20 cellular contexts compared by ENCODE assay signal in the genomic region with DNA sequence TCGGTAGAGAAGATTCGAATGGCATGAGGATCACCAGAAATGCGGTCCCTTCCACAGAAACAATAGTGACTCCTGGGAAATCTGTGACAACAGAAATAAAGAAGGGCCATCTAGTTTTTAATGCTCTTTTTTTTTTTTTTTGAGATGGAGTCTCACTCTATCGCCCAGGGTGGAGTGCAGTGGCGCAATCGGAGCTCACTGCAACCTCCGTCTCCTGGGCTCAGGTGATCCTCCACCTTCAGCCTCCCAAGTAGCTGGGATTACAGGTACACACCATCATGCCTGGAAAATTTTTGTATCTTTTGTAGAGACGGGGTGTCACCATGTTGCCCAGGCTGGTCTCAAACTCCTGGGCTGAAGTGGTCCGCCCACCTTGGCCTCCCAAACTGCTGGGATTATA. TPM values are rescaled to one million over a fixed set of nuclear protein-coding genes. Genes with fewer than 3 reads are reported as not detected.
DNase-seq lines count a peak whose midpoint lies in the region; ATAC-seq and TF ChIP-seq lines count a peak whose summit lies in the region.
"Had no signal": no experiment of that assay in that cellular context is flagged by ENCODE, and none has a peak within 500 bp of the region (broad histone marks: within the 10 kb centered on the region; RNA-seq: fewer than 3 reads in every experiment).

No MANE protein-coding gene starts in this region.

- peak overlapping the region; percentile 24 for H2BK12ac ChIP-seq in trophoblast cell (ENCODE audit: low read length)

- no TSS peak for BruUV-seq in Caco-2 (replicated peaks; lab: Mats Ljungman, UMichigan)

- H3K79me1 ChIP-seq in trophoblast cell (ENCODE audit: low read length): no peaks in the 10 kb centered on the region

- H4K12ac ChIP-seq in trophoblast cell (ENCODE audit: low read depth, low read length): no peak overlapping the region

- no peak overlapping the region for H3K4ac ChIP-seq in trophoblast cell (ENCODE audit: low read depth, low read length)

- CTCF ChIA-PET in Caco-2 (lab: Charles Lee): no interaction called here

- H3K36me3 Mint-ChIP-seq in Caco-2 (ENCODE audit: insufficient read depth, unreplicated experiment) (peaks cover 36% of the 10 kb centered on the region), neural crest cell (ENCODE audit: low read depth) (peaks cover 2% of the 10 kb centered on the region)
- H3K36me3 Mint-ChIP-seq: CD4-positive, CD25-positive, alpha-beta regulatory T cell; CD8-positive, alpha-beta T cell had no signal

- peaks cover 25% of the 10 kb centered on the region for H3K4me1 ChIP-seq in Caco-2
- H3K4me1 ChIP-seq in KMS-11 (ENCODE audit: low read depth, poor library complexity, severe bottlenecking): peaks cover 59% of the 10 kb centered on the region
- H3K4me1 ChIP-seq in trophoblast cell (ENCODE audit: control insufficient read depth in 1 of 2, insufficient read depth in 2 of 2, low read length in 2 of 2): peaks cover 12 to 14% of the 10 kb centered on the region in 2 experiments
- H3K4me1 ChIP-seq in tibial nerve: peaks cover 0 to 68% (median 12%) of the 10 kb centered on the region in 4 donors

- H2BK5ac ChIP-seq in trophoblast cell (ENCODE audit: low read depth, low read length, poor library complexity): peak overlapping the region; percentile 60

- peak overlapping the region; percentile 88 for H3K27ac Mint-ChIP-seq in Caco-2 (ENCODE audit: unreplicated experiment)
- H3K27ac Mint-ChIP-seq in neural crest cell (ENCODE audit: unreplicated experiment): peak overlapping the region; percentile 72
- H3K27ac Mint-ChIP-seq: CD4-positive, CD25-positive, alpha-beta regulatory T cell; CD8-positive, alpha-beta T cell had no signal

- no peak overlapping the region for H2BK120ac ChIP-seq in trophoblast cell (ENCODE audit: insufficient read depth, low read length, poor library complexity)

- H3K4me3 ChIP-seq in Caco-2 (ENCODE audit: low read depth, low read length): no peak overlapping the region
- H3K4me3 ChIP-seq in KMS-11 (IDR thresholded peaks at IDR 0.05; ENCODE audit: insufficient read depth, low read depth, low read length): no peak overlapping the region
- H3K4me3 ChIP-seq in trophoblast cell (ENCODE audit: low read depth, low read length): no peak overlapping the region
- no peak overlapping the region for H3K4me3 ChIP-seq in tibial nerve
- H3K4me3 ChIP-seq: GM12878, GM23248 had no signal

- H3K9me3 Mint-ChIP-seq in Caco-2 (ENCODE audit: unreplicated experiment) (no peaks in the 10 kb centered on the region), neural crest cell (no peaks in the 10 kb centered on the region)
- H3K9me3 Mint-ChIP-seq: CD8-positive, alpha-beta T cell had no signal

- peak overlapping the region; percentile 34 for H3K4me3 Mint-ChIP-seq in Caco-2 (ENCODE audit: unreplicated experiment)
- H3K4me3 Mint-ChIP-seq in neural crest cell: peak overlapping the region; percentile 41
- H3K4me3 Mint-ChIP-seq: CD4-positive, CD25-positive, alpha-beta regulatory T cell; CD8-positive, alpha-beta T cell had no signal

- H4K8ac ChIP-seq in trophoblast cell (ENCODE audit: low read depth, low read length): no peak overlapping the region

- no peaks in the 10 kb centered on the region for H3K79me2 ChIP-seq in KMS-11 (ENCODE audit: insufficient read depth, low read depth)
- H3K79me2 ChIP-seq in trophoblast cell (ENCODE audit: control insufficient read depth, insufficient read depth, low read length, poor library complexity): no peaks in the 10 kb centered on the region

- H3K18ac ChIP-seq in trophoblast cell (ENCODE audit: low read length): no peak overlapping the region

- no peak for TF ChIP-seq CTCF in Caco-2 (IDR thresholded peaks at IDR 0.05; ENCODE audit: insufficient read depth in 1 of 2, low read depth in 1 of 2, low read length in 1 of 2, severe bottlenecking in 1 of 2, unreplicated experiment in 1 of 2)
- no peak for TF ChIP-seq CTCF in KMS-11 (conservative IDR thresholded peaks at IDR 0.05; ENCODE audit: low read depth, low read length)
- TF ChIP-seq CTCF in neural crest cell (conservative IDR thresholded peaks at IDR 0.05): no peak
- no peak for TF ChIP-seq CTCF in tibial nerve (IDR thresholded peaks at IDR 0.05)

- no peak for TF ChIP-seq EP300 in tibial nerve (IDR thresholded peaks at IDR 0.05)

- TF ChIP-seq POLR2A in tibial nerve (IDR thresholded peaks at IDR 0.05): no peak

- H3K23ac ChIP-seq in trophoblast cell (ENCODE audit: low read length): no peak overlapping the region

- H3K4me1 Mint-ChIP-seq in Caco-2 (ENCODE audit: low read depth, unreplicated experiment): peaks cover 34% of the 10 kb centered on the region
- peaks cover 39% of the 10 kb centered on the region for H3K4me1 Mint-ChIP-seq in neural crest cell

- H3K27ac ChIP-seq in KMS-11: peak overlapping the region; percentile 86
- H3K27ac ChIP-seq in trophoblast cell (ENCODE audit: low read depth, low read length): peak overlapping the region; percentile 48
- H3K27ac ChIP-seq in tibial nerve: peak overlapping the region in 2 of 4 donors; percentile 48 to 54
- H3K27ac ChIP-seq: GM23248 had no signal

- no peak overlapping the region for H2AK5ac ChIP-seq in trophoblast cell (ENCODE audit: low read length)

- H3K36me3 ChIP-seq in Caco-2 (ENCODE audit: control insufficient read depth, insufficient read depth, low read length) (no peaks in the 10 kb centered on the region), KMS-11 (ENCODE audit: insufficient read depth) (no peaks in the 10 kb centered on the region), trophoblast cell (ENCODE audit: control insufficient read depth in 1 of 2, insufficient read depth in 2 of 2, low read length in 2 of 2) (peaks cover 7 to 12% of the 10 kb centered on the region in 2 experiments), tibial nerve (no peaks in the 10 kb centered on the region)

- no peaks in the 10 kb centered on the region for H3K27me3 ChIP-seq in Caco-2 (replicated peaks; ENCODE audit: control insufficient read depth, insufficient read depth, low read length)
- H3K27me3 ChIP-seq in KMS-11 (ENCODE audit: insufficient read depth, low read depth): no peaks in the 10 kb centered on the region
- no peaks in the 10 kb centered on the region for H3K27me3 ChIP-seq in trophoblast cell (ENCODE audit: insufficient read depth, low read length)
- no peaks in the 10 kb centered on the region for H3K27me3 ChIP-seq in tibial nerve

- WGBS in trophoblast cell (ENCODE audit: extremely low coverage, insufficient coverage, insufficient read length): no CpG with 5 or more reads among the region's 9 CpGs
- WGBS in tibial nerve, 2 donors: 67 to 78% methylated on average over 9 of the region's 9 CpGs

- DNase-seq in Caco-2 (no peak), neural crest cell (ENCODE audit: low read depth, low spot score) (no peak), trophoblast cell (peak; percentile 35 to 56), tibial nerve (ENCODE audit: low spot score in 2 of 2) (no peak), T1000 (lab: John Stamatoyannopoulos, UW) (no peak)
- DNase-seq: C1 segment of cervical spinal cord; CD4-positive, CD25-positive, alpha-beta regulatory T cell; CD8-positive, alpha-beta T cell; DMS 273 treated with DMSO at 0.1 percent for 48 hours; DMS79; GDM1; GM23248; H7; HCEC 1CT had no signal

- H3K27me3 Mint-ChIP-seq in Caco-2 (ENCODE audit: insufficient read depth, unreplicated experiment) (no peaks in the 10 kb centered on the region), neural crest cell (ENCODE audit: low read depth) (no peaks in the 10 kb centered on the region)

- intact Hi-C loops in Caco-2 (cut with micrococcal nuclease; ENCODE audit: unreplicated experiment): loop anchor here (1.0 to 5.0 kb wide), 4 partner anchors 41 to 169 kb away; no protein-coding TSS in a partner anchor

- no peak overlapping the region for H3K14ac ChIP-seq in trophoblast cell (ENCODE audit: low read length)

- H3K4me2 ChIP-seq in KMS-11 (peak overlapping the region; percentile 66), trophoblast cell (ENCODE audit: low read length) (peak overlapping the region; percentile 2)

- H3K9me3 ChIP-seq in Caco-2: no peaks in the 10 kb centered on the region
- no peaks in the 10 kb centered on the region for H3K9me3 ChIP-seq in trophoblast cell (ENCODE audit: insufficient read depth, low read depth, low read length)
- no peaks in the 10 kb centered on the region for H3K9me3 ChIP-seq in tibial nerve

- H3K9ac ChIP-seq in KMS-11 (no peak overlapping the region; the same call in 1 of the 2 replicates), trophoblast cell (ENCODE audit: low read length) (no peak overlapping the region)
- H3K9ac ChIP-seq: GM23248 had no signal

- no peaks in the 10 kb centered on the region for H4K20me1 ChIP-seq in KMS-11 (ENCODE audit: insufficient read depth)

- H2AFZ ChIP-seq in KMS-11 (ENCODE audit: low read depth): peak overlapping the region; percentile 19; the same call in 1 of the 2 replicates
- H2AFZ ChIP-seq in trophoblast cell (ENCODE audit: insufficient read depth, low read length, poor library complexity): no peak overlapping the region
- H2AFZ ChIP-seq: GM23248 had no signal

- no peak for ATAC-seq in HG03159 (IDR thresholded peaks at IDR 0.05; ENCODE audit: unreplicated experiment)
- ATAC-seq: CD8-positive, alpha-beta T cell; GM12878 had no signal

- H4K91ac ChIP-seq in trophoblast cell (ENCODE audit: low read depth, low read length): peak overlapping the region; percentile 34

- POLR2A ChIA-PET in Caco-2 (lab: Charles Lee): interaction anchor here (0.7 kb wide), 1 partner anchor 146 kb away, joined by 3 read pairs; no protein-coding TSS in a partner anchor

RNA-seq across cellular contexts. Expression of a gene that starts 43.9 kb away (rescaled TPM):
- total RNA-seq in Caco-2 (2022): 0.29 and 0.56 TPM in 2 replicates
- 10.1 and 11.5 TPM in 2 replicates for total RNA-seq in neural crest cell
- polyA plus RNA-seq in trophoblast cell (2013): 65.5 and 65.9 TPM in 2 replicates
- total RNA-seq in tibial nerve: 1 to 10 TPM; 1.3 to 3.1 (median 2.1) TPM
- total RNA-seq: A172; A673; CD4-positive, CD25-positive, alpha-beta regulatory T cell; CD8-positive, alpha-beta T cell had no signal
- polyA plus RNA-seq: BJ; CD4-positive, CD25-positive, alpha-beta regulatory T cell had no signal

Comparison
In these comparisons a context has a peak if more than half of its experiments do, and no peak if none do; other contexts are left out.
1. DNase-seq: peak in trophoblast cell (2 of 2); none in Caco-2 (0 of 2), neural crest cell (single experiment), tibial nerve (0 of 2) and T1000 (single experiment).